In genomic region chr3:113532698-113533533, GRCh38 we compare ENCODE assay signal across 8 cellular contexts. TPM values are rescaled to one million over a fixed set of nuclear protein-coding genes. Genes with fewer than 3 reads are reported as not detected.
DNase-seq lines count a peak whose midpoint lies in the region; ATAC-seq, FAIRE-seq and TF ChIP-seq lines count a peak whose summit lies in the region.

No MANE protein-coding gene starts in this region.

- no peak for FAIRE-seq in small intestine (lab: Jason Lieb, UNC)

- H3K9ac ChIP-seq in adipocyte (ENCODE audit: low read length): no peak overlapping the region

- peaks cover 12% of the 10 kb centered on the region for H3K4me1 ChIP-seq in RWPE2 (ENCODE audit: insufficient read depth, poor library complexity, severe bottlenecking)
- H3K4me1 ChIP-seq in adipocyte (ENCODE audit: control insufficient read depth, insufficient read depth, low read length): peaks cover 16% of the 10 kb centered on the region
- peaks cover 0 to 4% of the 10 kb centered on the region in 2 donors for H3K4me1 ChIP-seq in small intestine (ENCODE audit: control insufficient read depth in 2 of 2, insufficient read depth in 1 of 2, low read depth in 1 of 2, low read length in 1 of 2)

- no peaks in the 10 kb centered on the region for H3K27me3 ChIP-seq in RWPE2 (ENCODE audit: insufficient read depth, poor library complexity, severe bottlenecking)
- peaks cover 69% of the 10 kb centered on the region for H3K27me3 ChIP-seq in adipocyte (replicated peaks; ENCODE audit: control insufficient read depth, insufficient read depth, low read length)
- no peaks in the 10 kb centered on the region for H3K27me3 ChIP-seq in small intestine (ENCODE audit: control insufficient read depth in 2 of 2, insufficient read depth in 2 of 2, low read length in 2 of 2)

- no peaks in the 10 kb centered on the region for H3K36me3 ChIP-seq in RWPE2 (ENCODE audit: low read depth)
- H3K36me3 ChIP-seq in adipocyte (ENCODE audit: control insufficient read depth, insufficient read depth, low read length, severe bottlenecking): no peaks in the 10 kb centered on the region
- no peaks in the 10 kb centered on the region for H3K36me3 ChIP-seq in small intestine (ENCODE audit: control insufficient read depth in 2 of 2, insufficient read depth in 2 of 2, low read length in 2 of 2)

- peak overlapping the region; percentile 37 for H3K4me3 ChIP-seq in RWPE2 (ENCODE audit: severe bottlenecking)
- peak overlapping the region; percentile 76 for H3K4me3 ChIP-seq in adipocyte (ENCODE audit: low read length)
- H3K4me3 ChIP-seq in iPS-18c (ENCODE audit: insufficient read depth, low read depth, low read length): peak overlapping the region; percentile 63
- peak overlapping the region; percentile 85 to 88 for H3K4me3 ChIP-seq in small intestine (ENCODE audit: low read depth in 1 of 2, low read length in 2 of 2)

- ATAC-seq in HG02840 (IDR thresholded peaks at IDR 0.05; ENCODE audit: low FRiP score, unreplicated experiment) (peak; percentile 43), RWPE2 (ENCODE audit: low read depth) (peak; percentile 30)

- TF ChIP-seq CTCF in RWPE2 (IDR thresholded peaks at IDR 0.05; ENCODE audit: poor library complexity, severe bottlenecking): peak; percentile 5

- 0 to 1% (median 1%) methylated on average over 52 to 66 of the region's 66 CpGs for WGBS in small intestine, 3 donors

- DNase-seq in NCI-H1436 (lab: John Stamatoyannopoulos, UW) (peak; percentile 37), NCI-H1436 treated with DMSO at 0.1 percent for 48 hours (lab: John Stamatoyannopoulos, UW) (no peak), RWPE2 (ENCODE audit: low spot score) (no peak), adipocyte (ENCODE audit: low read depth) (peak; percentile 49), small intestine (peak; percentile 31), HuH-7 (ENCODE audit: low spot score) (no peak)

- H3K9me3 ChIP-seq in RWPE2 (ENCODE audit: severe bottlenecking): no peaks in the 10 kb centered on the region
- H3K9me3 ChIP-seq in adipocyte (ENCODE audit: control insufficient read depth, low read length): no peaks in the 10 kb centered on the region
- H3K9me3 ChIP-seq in iPS-18c (ENCODE audit: control insufficient read depth, insufficient read depth, low read length): no peaks in the 10 kb centered on the region
- H3K9me3 ChIP-seq in small intestine (ENCODE audit: control insufficient read depth, low read depth): no peaks in the 10 kb centered on the region

- H3K27ac ChIP-seq in RWPE2 (ENCODE audit: poor library complexity, severe bottlenecking): no peak overlapping the region
- peak overlapping the region; percentile 72 to 87 for H3K27ac ChIP-seq in small intestine (ENCODE audit: low read depth in 1 of 2, low read length in 1 of 2)

RNA-seq across cellular contexts. Expression of gene SIDT1, which starts 0.6 kb away (rescaled TPM):
- 1 to 10 TPM in 1 of 3 donors, under 1 TPM in 2; 0.45 to 3.0 (median 0.54) TPM for polyA plus RNA-seq in small intestine

RNA-seq across cellular contexts. Expression of gene SPICE1, which starts 18.0 kb away (rescaled TPM):
- polyA plus RNA-seq in small intestine: 1 to 10 TPM in 2 of 3 donors, under 1 TPM in 1; 0.89 to 4.7 (median 1.4) TPM

Comparison
In these comparisons a context has a peak if more than half of its experiments do, and no peak if none do; other contexts are left out.
1. DNase-seq: peak in NCI-H1436 (single experiment), adipocyte (single experiment) and small intestine (single experiment); none in NCI-H1436 treated with DMSO at 0.1 percent for 48 hours (single experiment), RWPE2 (single experiment) and HuH-7 (single experiment).
2. Peak in every context shown above with its lines, with median percentiles within 50 percentile points of each other: H3K4me3 ChIP-seq.